In genomic region chr2:54569745-54570296, GRCh38 we compare ENCODE assay signal across 8 cellular contexts.
DNase-seq lines count a peak whose midpoint lies in the region; ATAC-seq and TF ChIP-seq lines count a peak whose summit lies in the region.

No MANE protein-coding gene starts in this region.

- H3K9me3 Mint-ChIP-seq in CD14-positive monocyte (peaks cover 0 to 2% (median 0%) of the 10 kb centered on the region in 7 donors), memory B cell (no peaks in the 10 kb centered on the region)
- H3K9me3 Mint-ChIP-seq in activated CD8-positive, alpha-beta T cell treated with anti-CD3 and anti-CD28 coated beads, Interleukin-2, amount 10 ng/mL, durations not matched to agents 7 days and 5 days (ENCODE audit: insufficient read depth), result no peaks in the 10 kb centered on the region

- POLR2A ChIA-PET in activated CD8-positive, alpha-beta T cell treated with anti-CD3 and anti-CD28 coated beads, Interleukin-2, amount 10 ng/mL, durations not matched to agents 7 days and 5 days (lab: Charles Lee), result interaction anchor here (1.2 to 9.1 kb wide), 6 partner anchors 9 to 37 kb away, joined by 5 to 258 read pairs (median 6); no protein-coding TSS in a partner anchor

- H3K27ac Mint-ChIP-seq in CD14-positive monocyte (peak overlapping the region; percentile 47 to 88 (median 66)), memory B cell (peak overlapping the region; percentile 88)
- peak overlapping the region; percentile 84 for H3K27ac Mint-ChIP-seq in activated CD8-positive, alpha-beta T cell treated with anti-CD3 and anti-CD28 coated beads, Interleukin-2, amount 10 ng/mL, durations not matched to agents 7 days and 5 days

- intact Hi-C loops in CD14-positive monocyte (cut with micrococcal nuclease), result loop anchor here (5.0 to 10.0 kb wide), 2 partner anchors 45 to 48 kb away; no protein-coding TSS in a partner anchor

- H3K27me3 Mint-ChIP-seq in CD14-positive monocyte (ENCODE audit: low read depth in 3 of 3) (peaks cover 0 to 2% (median 0%) of the 10 kb centered on the region in 3 donors), memory B cell (no peaks in the 10 kb centered on the region)
- no peaks in the 10 kb centered on the region for H3K27me3 Mint-ChIP-seq in activated CD8-positive, alpha-beta T cell treated with anti-CD3 and anti-CD28 coated beads, Interleukin-2, amount 10 ng/mL, durations not matched to agents 7 days and 5 days (ENCODE audit: low read depth)

- DNase-seq in CD14-positive monocyte (ENCODE audit: low spot score) (no peak), memory B cell (ENCODE audit: low spot score in 2 of 2) (no peak), iPS-NIHi11 (ENCODE audit: low spot score) (no peak), epidermal melanocyte (ENCODE audit: insufficient read length, low spot score) (no peak)
- peak; percentile 67 for DNase-seq in activated CD8-positive, alpha-beta T cell treated with anti-CD3 and anti-CD28 coated beads, Interleukin-2, amount 10 ng/mL, durations not matched to agents 7 days and 5 days

- H3K4me3 Mint-ChIP-seq in CD14-positive monocyte (no peak overlapping the region), memory B cell (peak overlapping the region; percentile 78)
- H3K4me3 Mint-ChIP-seq in activated CD8-positive, alpha-beta T cell treated with anti-CD3 and anti-CD28 coated beads, Interleukin-2, amount 10 ng/mL, durations not matched to agents 7 days and 5 days, result peak overlapping the region; percentile 68

- ATAC-seq in GM21786 (IDR thresholded peaks at IDR 0.05; ENCODE audit: unreplicated experiment), result peak; percentile 11
- ATAC-seq in activated CD8-positive, alpha-beta T cell treated with anti-CD3 and anti-CD28 coated beads, Interleukin-2, amount 10 ng/mL, durations not matched to agents 7 days and 5 days, result peak; percentile 5
- no peak for ATAC-seq in memory B cell (ENCODE audit: low read depth)
- no peak for ATAC-seq in GM21390 (IDR thresholded peaks at IDR 0.05; ENCODE audit: unreplicated experiment)
- ATAC-seq in GM18498 (IDR thresholded peaks at IDR 0.05; ENCODE audit: unreplicated experiment), result no peak

- peaks cover 0 to 10% of the 10 kb centered on the region in 2 donors for H3K36me3 Mint-ChIP-seq in CD14-positive monocyte
- H3K36me3 Mint-ChIP-seq in activated CD8-positive, alpha-beta T cell treated with anti-CD3 and anti-CD28 coated beads, Interleukin-2, amount 10 ng/mL, durations not matched to agents 7 days and 5 days (ENCODE audit: low read depth), result peaks cover 25% of the 10 kb centered on the region
- H3K36me3 Mint-ChIP-seq in memory B cell, result peaks cover 5% of the 10 kb centered on the region

- H3K4me1 Mint-ChIP-seq in CD14-positive monocyte, result peaks cover 75% of the 10 kb centered on the region
- peaks cover 89% of the 10 kb centered on the region for H3K4me1 Mint-ChIP-seq in activated CD8-positive, alpha-beta T cell treated with anti-CD3 and anti-CD28 coated beads, Interleukin-2, amount 10 ng/mL, durations not matched to agents 7 days and 5 days (ENCODE audit: low read depth)
- H3K4me1 Mint-ChIP-seq in memory B cell, result peaks cover 70% of the 10 kb centered on the region

- CTCF ChIA-PET in activated CD8-positive, alpha-beta T cell treated with anti-CD3 and anti-CD28 coated beads, Interleukin-2, amount 10 ng/mL, durations not matched to agents 7 days and 5 days (lab: Charles Lee), result interaction anchor here (0.7 to 8.8 kb wide), 5 partner anchors 9 to 95 kb away, joined by 3 to 116 read pairs (median 3); no protein-coding TSS in a partner anchor

- TF ChIP-seq CTCF in CD14-positive monocyte (IDR thresholded peaks at IDR 0.05), result no peak

Comparison
In these comparisons a context has a peak if more than half of its experiments do, and no peak if none do; other contexts are left out.
1. H3K4me3 Mint-ChIP-seq: peak in activated CD8-positive, alpha-beta T cell treated with anti-CD3 and anti-CD28 coated beads, Interleukin-2, amount 10 ng/mL, durations not matched to agents 7 days and 5 days (single experiment) and memory B cell (single experiment); none in CD14-positive monocyte (0 of 2).
2. ATAC-seq: peak in GM21786 (single experiment) and activated CD8-positive, alpha-beta T cell treated with anti-CD3 and anti-CD28 coated beads, Interleukin-2, amount 10 ng/mL, durations not matched to agents 7 days and 5 days (single experiment); none in memory B cell (single experiment), GM21390 (single experiment) and GM18498 (single experiment).
3. Peak in every context shown above with its lines, with median percentiles within 50 percentile points of each other: H3K27ac Mint-ChIP-seq.